Comparison of ENCODE assay signal across 2 cellular contexts in the genomic region with DNA sequence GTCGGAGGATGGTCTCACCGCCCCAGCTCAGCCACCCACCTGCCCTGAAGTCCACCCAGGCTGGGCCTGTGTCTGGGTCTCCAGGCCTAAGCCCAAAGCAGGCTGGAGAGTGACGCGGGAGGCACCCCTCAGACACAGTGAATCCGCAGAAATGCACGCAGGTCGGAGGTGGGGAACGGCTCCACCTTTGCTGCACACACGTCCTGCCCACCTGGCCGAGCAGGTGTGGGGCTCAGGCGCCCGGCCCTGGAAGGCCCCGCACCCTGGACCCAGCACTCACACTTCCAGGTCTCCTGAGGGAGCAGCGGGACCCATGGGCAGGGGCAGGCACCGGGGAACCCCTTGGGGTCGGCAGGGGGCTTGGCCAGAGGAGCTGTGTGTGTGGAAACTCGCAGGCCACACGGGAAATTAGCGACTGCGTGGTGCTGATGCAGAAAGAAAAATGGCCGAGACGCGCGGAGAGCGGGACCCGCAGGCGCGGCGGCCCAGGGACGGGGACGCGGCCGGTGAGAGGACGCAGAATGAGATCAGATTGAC.
TF ChIP-seq lines count a peak whose summit lies in the region.

No MANE protein-coding gene starts in this region.

TF ChIP-seq in SK-N-SH, 30 proteins besides CTCF, POLR2A, EP300 and RAD21 (continued from another document):
- TF ChIP-seq CHD2 (IDR thresholded peaks at IDR 0.05; ENCODE audit: low read length, partially characterized antibody) (no peak), JUND (IDR thresholded peaks at IDR 0.05) (no peak)
TF ChIP-seq in SK-N-SH: peak in this region for 0.

TF ChIP-seq in SK-N-SH treated with all-trans-retinoic acid at 6 μM for 48 hours, 23 proteins besides CTCF, POLR2A, EP300 and RAD21 (continued from another document):
- TF ChIP-seq ZC3H10 (CRISPR knock-in tag; IDR thresholded peaks at IDR 0.05) (no peak), ZNF8 (CRISPR knock-in tag; IDR thresholded peaks at IDR 0.05) (no peak), TCF4 (CRISPR knock-in tag; IDR thresholded peaks at IDR 0.05; ENCODE audit: borderline replicate concordance) (no peak), TOX (CRISPR knock-in tag; IDR thresholded peaks at IDR 0.05; ENCODE audit: borderline replicate concordance) (no peak), ARNTL (CRISPR knock-in tag; IDR thresholded peaks at IDR 0.05; ENCODE audit: borderline replicate concordance, low read depth) (no peak), CSDC2 (CRISPR knock-in tag; IDR thresholded peaks at IDR 0.05) (no peak), ESRRG (CRISPR knock-in tag; IDR thresholded peaks at IDR 0.05) (no peak)
